20 cellular contexts compared by ENCODE assay signal in the genomic region with DNA sequence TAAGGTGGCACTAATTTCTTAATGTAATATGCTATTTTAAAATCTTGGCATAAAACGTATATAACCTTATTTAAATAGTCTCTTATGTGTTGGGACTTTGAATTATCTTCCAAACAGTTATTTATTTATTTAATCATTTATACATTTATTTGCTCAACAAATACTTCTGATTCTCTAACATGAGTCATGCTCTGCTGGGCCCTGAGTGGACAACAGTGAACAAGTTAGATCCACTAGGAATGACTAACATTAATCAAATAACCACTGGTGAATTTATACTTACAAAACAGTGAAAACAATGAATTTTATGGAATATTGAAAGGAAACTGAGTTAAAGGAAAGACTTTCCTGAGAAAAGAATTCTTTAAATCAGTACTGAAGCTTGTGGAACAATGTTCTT.
A peak's percentile ranks its signal among the peaks of the same experiment; 100 is the strongest.
DNase-seq lines count a peak whose midpoint lies in the region; ATAC-seq and TF ChIP-seq lines count a peak whose summit lies in the region.
"Had no signal": no experiment of that assay in that cellular context is flagged by ENCODE, and none has a peak within 500 bp of the region (broad histone marks: within the 10 kb centered on the region; RNA-seq: fewer than 3 reads in every experiment).

No MANE protein-coding gene starts in this region.

- H3K27ac ChIP-seq in RWPE1 = no peak overlapping the region
- H3K27ac ChIP-seq: Peyer's patch, SJSA1 had no signal

- DNase-seq in DMS53 treated with DMSO at 0.1 percent for 48 hours (lab: John Stamatoyannopoulos, UW; ENCODE audit: unreplicated experiment) (peak; percentile 52), RWPE1 (ENCODE audit: low spot score) (peak; percentile 2), astrocyte of the spinal cord (ENCODE audit: low read depth, low spot score) (peak; percentile 24), fibroblast of peridontal ligament (ENCODE audit: extremely low read depth) (peak; percentile 14), DMS153 (lab: John Stamatoyannopoulos, UW) (no peak), MV-4-11 (lab: John Stamatoyannopoulos, UW) (no peak)
- DNase-seq: CD4-positive, CD25-positive, alpha-beta regulatory T cell; GOT3; MM.1S; NCI-H1092; NCI-H1436; NCI-H1930; NCI-H2171; NCI-H524 treated with DMSO at 0.1 percent for 48 hours; NCI-H82; Peyer's patch had no signal

- POLR2A ChIA-PET in RWPE1 (lab: Yijun Ruan, JAX; ENCODE audit: low non-redundant PET) = no interaction called here

- H3K4me3 ChIP-seq in astrocyte of the spinal cord (ENCODE audit: low read depth, low read length) = no peak overlapping the region
- H3K4me3 ChIP-seq: Peyer's patch, SJSA1 had no signal

- no peak for TF ChIP-seq CTCF in RWPE1 (conservative IDR thresholded peaks at IDR 0.05; ENCODE audit: low read depth)
- TF ChIP-seq CTCF in astrocyte of the spinal cord (IDR thresholded peaks at IDR 0.05; ENCODE audit: low read depth, low read length) = no peak

- CTCF ChIA-PET in RWPE1 (lab: Yijun Ruan, JAX) = no interaction called here

- in situ Hi-C loops in astrocyte of the spinal cord (cut with HindIII; ENCODE audit: low sequenced_read_pairs) = no loop called here

- ATAC-seq in GM18861 (IDR thresholded peaks at IDR 0.05; ENCODE audit: unreplicated experiment) = no peak
- no peak for ATAC-seq in activated CD4-positive, CD25-positive, alpha-beta regulatory T cell treated with anti-CD3 and anti-CD28 coated beads, Interleukin-2, amount 50 U/mL, for 24 hours
- ATAC-seq: Right ventricle myocardium inferior had no signal

Comparison
In these comparisons a context has a peak if more than half of its experiments do, and no peak if none do; other contexts are left out.
1. DNase-seq: peak in DMS53 treated with DMSO at 0.1 percent for 48 hours (single experiment), RWPE1 (single experiment), astrocyte of the spinal cord (single experiment) and fibroblast of peridontal ligament (single experiment); none in DMS153 (single experiment) and MV-4-11 (single experiment).